Comparison of ENCODE assay signal across 9 cellular contexts in genomic region chr16:12803203-12804093, GRCh38. TPM values are rescaled to one million over a fixed set of nuclear protein-coding genes. Genes with fewer than 3 reads are reported as not detected.
DNase-seq lines count a peak whose midpoint lies in the region; ATAC-seq and TF ChIP-seq lines count a peak whose summit lies in the region.
"Had no signal": no experiment of that assay in that cellular context is flagged by ENCODE, and none has a peak within 500 bp of the region (broad histone marks: within the 10 kb centered on the region; RNA-seq: fewer than 3 reads in every experiment).

TSS of gene CPPED1 (minus strand) at chr16:12803887. CDS start at chr16:12803776, 111 bp downstream.

- POLR2A ChIA-PET in AG04449 (lab: Yijun Ruan, JAX): interaction anchor here (0.8 to 1.0 kb wide), 3 partner anchors 71 to 128 kb away, joined by 3 to 7 read pairs (median 3); no protein-coding TSS in a partner anchor

- H3K4me3 ChIP-seq in AG04449 (ENCODE audit: low read depth, low read length) (peak within 1 kb of the TSS; percentile 84), kidney epithelial cell (ENCODE audit: low read depth, low read length) (peak within 1 kb of the TSS; percentile 93)
- H3K4me3 ChIP-seq: HAP-1 had no signal

- ATAC-seq in GM18907 (IDR thresholded peaks at IDR 0.05; ENCODE audit: unreplicated experiment) (peak; percentile 92), HG03139 (IDR thresholded peaks at IDR 0.05; ENCODE audit: unreplicated experiment) (peak; percentile 78)

- H3K27me3 ChIP-seq in kidney epithelial cell (ENCODE audit: control insufficient read depth, insufficient read depth, low read length): no peaks in the 10 kb centered on the region

- DNase-seq in AG04449 (ENCODE audit: low read depth, low spot score) (peak; percentile 47), NCI-H345 treated with DMSO at 0.1 percent for 48 hours (lab: John Stamatoyannopoulos, UW; ENCODE audit: unreplicated experiment) (peak; percentile 82), cerebellum (ENCODE audit: low spot score) (peak; percentile 86), kidney epithelial cell (ENCODE audit: low read depth) (no peak)
- peak; percentile 86 for DNase-seq in activated CD4-positive, alpha-beta T cell treated with anti-CD3 and anti-CD28 coated beads for 1 hour
- peak; percentile 84 to 88 for DNase-seq in stimulated activated CD4-positive, alpha-beta T cell treated with anti-CD3 and anti-CD28 coated beads, Interleukin-15, amount 100 ng/mL, for 1 hour (ENCODE audit: low read depth in 1 of 2, low spot score in 1 of 2)

- no peak for TF ChIP-seq CTCF in AG04449 (IDR thresholded peaks at IDR 0.05; ENCODE audit: insufficient read depth, low read length, missing control alignments)
- TF ChIP-seq CTCF in kidney epithelial cell (IDR thresholded peaks at IDR 0.05; ENCODE audit: insufficient read depth, low read length, poor library complexity, severe bottlenecking): no peak

- CTCF ChIA-PET in AG04449 (lab: Yijun Ruan, JAX): no interaction called here

- no peaks in the 10 kb centered on the region for H3K36me3 ChIP-seq in kidney epithelial cell (ENCODE audit: control insufficient read depth, insufficient read depth, low read length)
- H3K36me3 ChIP-seq: HAP-1 had no signal

RNA-seq across cellular contexts. Expression of gene CPPED1, which starts in this region (rescaled TPM):
- total RNA-seq in cerebellum: 11.2 TPM
- total RNA-seq in kidney epithelial cell: 25.3 and 31.8 TPM in 2 replicates
